Comparison of ENCODE assay signal across 10 cellular contexts in genomic region chr1:27630859-27631491, GRCh38. TPM values are rescaled to one million over a fixed set of nuclear protein-coding genes. Genes with fewer than 3 reads are reported as not detected.
DNase-seq lines count a peak whose midpoint lies in the region; ATAC-seq and TF ChIP-seq lines count a peak whose summit lies in the region.
"Had no signal": no experiment of that assay in that cellular context is flagged by ENCODE, and none has a peak within 500 bp of the region (broad histone marks: within the 10 kb centered on the region; RNA-seq: fewer than 3 reads in every experiment).

No MANE protein-coding gene starts in this region.

- no peaks in the 10 kb centered on the region for H3K9me3 Mint-ChIP-seq in CD8-positive, alpha-beta memory T cell
- H3K9me3 Mint-ChIP-seq in nephron: no peaks in the 10 kb centered on the region

- H3K36me3 Mint-ChIP-seq in CD8-positive, alpha-beta memory T cell: no peaks in the 10 kb centered on the region
- no peaks in the 10 kb centered on the region for H3K36me3 Mint-ChIP-seq in nephron (ENCODE audit: low read depth)

- no peaks in the 10 kb centered on the region for H3K36me3 ChIP-seq in CD8-positive, alpha-beta memory T cell (ENCODE audit: insufficient read depth, low read length)
- no peaks in the 10 kb centered on the region for H3K36me3 ChIP-seq in body of pancreas (replicated peaks in 1 of 2; ENCODE audit: insufficient read depth in 1 of 2, low read depth in 2 of 2)

- H3K4me1 Mint-ChIP-seq in CD8-positive, alpha-beta memory T cell: peaks cover 66 to 82% (median 74%) of the 10 kb centered on the region in 3 donors
- peaks cover 19% of the 10 kb centered on the region for H3K4me1 Mint-ChIP-seq in nephron

- H3K4me3 ChIP-seq in CD8-positive, alpha-beta memory T cell (ENCODE audit: low read length): no peak overlapping the region
- no peak overlapping the region for H3K4me3 ChIP-seq in body of pancreas

- peak overlapping the region; percentile 35 to 95 (median 88) for H3K27ac Mint-ChIP-seq in CD8-positive, alpha-beta memory T cell
- H3K27ac Mint-ChIP-seq in nephron: peak overlapping the region; percentile 15 to 47 (median 38)

- no peak for TF ChIP-seq CTCF in body of pancreas (IDR thresholded peaks at IDR 0.05)
- no peak for TF ChIP-seq CTCF in nephron (IDR thresholded peaks at IDR 0.05; ENCODE audit: unreplicated experiment in 3 of 3)

- intact Hi-C loops in body of pancreas (cut with DNase I): no loop called here

- peak overlapping the region; percentile 35 to 86 (median 66) for H3K4me3 Mint-ChIP-seq in CD8-positive, alpha-beta memory T cell
- H3K4me3 Mint-ChIP-seq in nephron: no peak overlapping the region

- H3K4me1 ChIP-seq in CD8-positive, alpha-beta memory T cell (ENCODE audit: insufficient read depth, low read length): peaks cover 66% of the 10 kb centered on the region
- H3K4me1 ChIP-seq in body of pancreas: peaks cover 13% of the 10 kb centered on the region

- DNase-seq in CD8-positive, alpha-beta memory T cell: no peak
- DNase-seq in body of pancreas: peak in 1 of 4 donors; percentile 66
- DNase-seq in NCI-H2196 (lab: John Stamatoyannopoulos, UW; ENCODE audit: unreplicated experiment): no peak
- DNase-seq: DMS153 had no signal

- no peak for TF ChIP-seq POLR2A in body of pancreas (IDR thresholded peaks at IDR 0.05)

- H3K27me3 Mint-ChIP-seq in CD8-positive, alpha-beta memory T cell: no peaks in the 10 kb centered on the region
- H3K27me3 Mint-ChIP-seq in nephron (ENCODE audit: low read depth): peaks cover 40% of the 10 kb centered on the region

- no peak overlapping the region for H3K27ac ChIP-seq in CD8-positive, alpha-beta memory T cell (ENCODE audit: low read depth, low read length)
- peak overlapping the region in 2 of 4 donors; percentile 51 to 75 for H3K27ac ChIP-seq in body of pancreas

- H3K9me3 ChIP-seq in CD8-positive, alpha-beta memory T cell (ENCODE audit: low read length): no peaks in the 10 kb centered on the region
- no peaks in the 10 kb centered on the region for H3K9me3 ChIP-seq in body of pancreas

- POLR2A ChIA-PET in CD8-positive, alpha-beta memory T cell (lab: Charles Lee): interaction anchor here (0.6 to 0.7 kb wide), 2 partner anchors 10 to 32 kb away, joined by 3 read pairs; no protein-coding TSS in a partner anchor

- CTCF ChIA-PET in CD8-positive, alpha-beta memory T cell (lab: Charles Lee): interaction anchor here (1.0 to 1.5 kb wide), 4 partner anchors 13 to 38 kb away, joined by 3 to 4 read pairs (median 4); no protein-coding TSS in a partner anchor

- ATAC-seq in HG02642 (IDR thresholded peaks at IDR 0.05; ENCODE audit: poor library complexity, unreplicated experiment): peak; percentile 23
- peak; percentile 31 for ATAC-seq in body of pancreas
- ATAC-seq in GM18868 (IDR thresholded peaks at IDR 0.05; ENCODE audit: unreplicated experiment): no peak
- ATAC-seq in HG03565 (IDR thresholded peaks at IDR 0.05; ENCODE audit: unreplicated experiment): no peak
- ATAC-seq in GM19023 (IDR thresholded peaks at IDR 0.05; ENCODE audit: unreplicated experiment): no peak

- no peaks in the 10 kb centered on the region for H3K27me3 ChIP-seq in CD8-positive, alpha-beta memory T cell (ENCODE audit: insufficient read depth, low read length, poor library complexity, severe bottlenecking)
- peaks cover 0 to 4% of the 10 kb centered on the region in 2 donors for H3K27me3 ChIP-seq in body of pancreas

- WGBS in body of pancreas, 2 donors: 51 to 53% methylated on average over 5 of the region's 5 CpGs

RNA-seq across cellular contexts. Expression of gene FGR, which starts 4.0 kb away (rescaled TPM):
- 1 to 10 TPM; 1.6 to 1.8 TPM for total RNA-seq in CD8-positive, alpha-beta memory T cell
- 49.6 TPM for polyA plus RNA-seq in CD8-positive, alpha-beta memory T cell
- total RNA-seq in body of pancreas: 1 to 10 TPM; 3.0 to 5.4 TPM
- total RNA-seq: NCI-H460 had no signal

RNA-seq across cellular contexts. Expression of gene AHDC1, which starts 27.0 kb away (rescaled TPM):
- total RNA-seq in CD8-positive, alpha-beta memory T cell: 10 to 100 TPM; 11.5 TPM
- polyA plus RNA-seq in CD8-positive, alpha-beta memory T cell: 1.9 TPM
- total RNA-seq in body of pancreas: 10 to 100 TPM; 13.5 to 14.2 TPM

RNA-seq across cellular contexts. Expression of gene IFI6, which starts 41.0 kb away (rescaled TPM):
- 10 to 100 TPM; 10.7 to 12.3 TPM for total RNA-seq in CD8-positive, alpha-beta memory T cell
- polyA plus RNA-seq in CD8-positive, alpha-beta memory T cell: 161 TPM
- total RNA-seq in body of pancreas: 10 to 100 TPM; 54.0 to 58.0 TPM

Comparison
In these comparisons a context has a peak if more than half of its experiments do, and no peak if none do; other contexts are left out.
1. H3K4me3 Mint-ChIP-seq: peak in CD8-positive, alpha-beta memory T cell (7 of 7); none in nephron (0 of 3).
2. ATAC-seq: peak in HG02642 (single experiment) and body of pancreas (single experiment); none in GM18868 (single experiment), HG03565 (single experiment) and GM19023 (single experiment).
3. RNA of gene IFI6, which starts 41.0 kb away (total RNA-seq): 54.0 to 58.0 TPM in body of pancreas; 10.7 to 12.3 TPM in CD8-positive, alpha-beta memory T cell; every median in the first group is over 4 times any median in the second.